Comparison of ENCODE assay signal across 17 cellular contexts in the genomic region with DNA sequence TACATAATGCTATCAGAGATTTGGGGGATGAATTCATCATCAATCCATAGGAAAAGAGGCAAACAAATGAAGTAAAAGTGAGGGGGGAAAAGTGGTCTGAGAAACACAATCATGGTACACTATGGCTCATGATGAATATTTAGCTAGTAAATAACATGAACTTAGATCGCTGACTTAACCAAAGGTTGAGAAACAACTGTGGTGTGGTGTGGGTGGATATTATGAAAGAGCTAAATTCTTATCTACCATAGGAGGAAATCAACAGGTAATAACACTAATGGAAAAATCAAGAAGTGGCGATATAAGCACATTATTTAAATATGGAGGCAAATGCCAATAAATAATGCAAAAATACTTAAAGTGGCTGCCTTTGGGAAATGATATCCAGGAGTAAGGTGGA. TPM values are rescaled to one million over a fixed set of nuclear protein-coding genes. Genes with fewer than 3 reads are reported as not detected.
DNase-seq lines count a peak whose midpoint lies in the region; ATAC-seq and TF ChIP-seq lines count a peak whose summit lies in the region.
"Had no signal": no experiment of that assay in that cellular context is flagged by ENCODE, and none has a peak within 500 bp of the region (broad histone marks: within the 10 kb centered on the region; RNA-seq: fewer than 3 reads in every experiment).

No MANE protein-coding gene starts in this region.

- peak; percentile 30 for DNase-seq in GF-D8 (lab: John Stamatoyannopoulos, UW)
- DNase-seq in choroid plexus epithelial cell (ENCODE audit: low read depth) = peak; percentile 15
- DNase-seq in left lobe of liver (ENCODE audit: low spot score) = no peak
- no peak for DNase-seq in T-helper 2 cell
- no peak for DNase-seq in NCI-H2081 (lab: John Stamatoyannopoulos, UW)
- DNase-seq: ACHN; BE2C; CD4-positive, alpha-beta T cell; DMS153; DMS79; GDM1; GM23248; KBM-7 had no signal

- no peaks in the 10 kb centered on the region for H3K4me1 ChIP-seq in HEK293 (ENCODE audit: control insufficient read depth, insufficient read depth, low read length)
- H3K4me1 ChIP-seq: BE2C, HAP-1 had no signal

- no peak for TF ChIP-seq CTCF in HEK293 (tag by site-specific recombination; IDR thresholded peaks at IDR 0.05)
- no peak for TF ChIP-seq CTCF in choroid plexus epithelial cell (conservative IDR thresholded peaks at IDR 0.05; ENCODE audit: low read depth, low read length)

- peaks cover 15 to 57% of the 10 kb centered on the region in 2 experiments for H3K36me3 ChIP-seq in HEK293 (ENCODE audit: control insufficient read depth in 2 of 2, insufficient read depth in 1 of 2, low read length in 2 of 2)
- H3K36me3 ChIP-seq: BE2C had no signal

- no peak overlapping the region for H3K27ac ChIP-seq in HEK293 (ENCODE audit: extremely low read depth, low read depth, low read length)
- H3K27ac ChIP-seq: C4-2B, GM23248 had no signal

- POLR2A ChIA-PET in HEK293 (lab: Yijun Ruan, JAX) = no interaction called here

- H3K9me3 ChIP-seq in HEK293 (ENCODE audit: control insufficient read depth, insufficient read depth, low read depth, low read length) = no peaks in the 10 kb centered on the region
- H3K9me3 ChIP-seq: BE2C, HAP-1 had no signal

- peak; percentile 51 for ATAC-seq in left lobe of liver
- ATAC-seq in GM18498 (IDR thresholded peaks at IDR 0.05; ENCODE audit: unreplicated experiment) = no peak

- CTCF ChIA-PET in HEK293 (lab: Yijun Ruan, JAX) = interaction anchor here (0.7 kb wide), 1 partner anchor 651 kb away, joined by 4 read pairs; no protein-coding TSS in a partner anchor

- H3K4me3 ChIP-seq in HEK293 (ENCODE audit: low read depth, low read length) (no peak overlapping the region), choroid plexus epithelial cell (ENCODE audit: low read depth, low read length) (no peak overlapping the region)
- H3K4me3 ChIP-seq: GM23248, HAP-1 had no signal

TF ChIP-seq in HEK293, 187 proteins besides CTCF, POLR2A, EP300 and RAD21:
- TF ChIP-seq ZNF174 (tag by site-specific recombination; IDR thresholded peaks at IDR 0.05) (no peak), GLIS1 (tag by site-specific recombination; IDR thresholded peaks at IDR 0.05) (no peak), SCRT2 (tag by site-specific recombination; IDR thresholded peaks at IDR 0.05) (peak; percentile 43; the same call in 1 of the 2 replicates)
- TF ChIP-seq, protein P1, sequence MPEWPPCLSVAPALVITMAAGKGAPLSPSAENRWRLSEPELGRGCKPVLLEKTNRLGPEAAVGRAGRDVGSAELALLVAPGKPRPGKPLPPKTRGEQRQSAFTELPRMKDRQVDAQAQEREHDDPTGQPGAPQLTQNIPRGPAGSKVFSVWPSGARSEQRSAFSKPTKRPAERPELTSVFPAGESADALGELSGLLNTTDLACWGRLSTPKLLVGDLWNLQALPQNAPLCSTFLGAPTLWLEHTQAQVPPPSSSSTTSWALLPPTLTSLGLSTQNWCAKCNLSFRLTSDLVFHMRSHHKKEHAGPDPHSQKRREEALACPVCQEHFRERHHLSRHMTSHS (tag by site-specific recombination; IDR thresholded peaks at IDR 0.05) = no peak

RNA-seq across cellular contexts. Expression of a gene that starts 12.2 kb away (rescaled TPM):
- total RNA-seq in left lobe of liver = 8.6 TPM

RNA-seq across cellular contexts. Expression of a gene that starts 30.6 kb away (rescaled TPM):
- 6.5 TPM for total RNA-seq in left lobe of liver

RNA-seq across cellular contexts. Expression of a gene that starts 34.7 kb away (rescaled TPM):
- total RNA-seq in left lobe of liver = not detected
- total RNA-seq: CD4-positive, alpha-beta T cell; GM23248 had no signal

Comparison
In these comparisons a context has a peak if more than half of its experiments do, and no peak if none do; other contexts are left out.
1. DNase-seq: peak in GF-D8 (single experiment) and choroid plexus epithelial cell (single experiment); none in left lobe of liver (single experiment), T-helper 2 cell (0 of 5) and NCI-H2081 (0 of 2).